8 cellular contexts compared by ENCODE assay signal in genomic region chr1:211676106-211676583, GRCh38. TPM values are rescaled to one million over a fixed set of nuclear protein-coding genes. Genes with fewer than 3 reads are reported as not detected.
A peak's percentile ranks its signal among the peaks of the same experiment; 100 is the strongest.
DNase-seq lines count a peak whose midpoint lies in the region; ATAC-seq, FAIRE-seq and TF ChIP-seq lines count a peak whose summit lies in the region.

No MANE protein-coding gene starts in this region.

- H3K4me1 ChIP-seq in CD8-positive, alpha-beta memory T cell (ENCODE audit: insufficient read depth, low read length), result peaks cover 11% of the 10 kb centered on the region
- H3K4me1 ChIP-seq in PC-3 (ENCODE audit: insufficient read depth, low read length) (peaks cover 27% of the 10 kb centered on the region), esophagus (ENCODE audit: control insufficient read depth in 2 of 2, insufficient read depth in 2 of 2, low read length in 1 of 2) (peaks cover 2 to 3% of the 10 kb centered on the region in 2 donors), parathyroid adenoma (no peaks in the 10 kb centered on the region)

- no peak for FAIRE-seq in RCC 7860 (lab: Jason Lieb, UNC)

- H3K9me3 ChIP-seq in CD8-positive, alpha-beta memory T cell (ENCODE audit: low read length), result no peaks in the 10 kb centered on the region
- H3K9me3 ChIP-seq in PC-3 (ENCODE audit: low read length), result no peaks in the 10 kb centered on the region
- no peaks in the 10 kb centered on the region for H3K9me3 ChIP-seq in esophagus (ENCODE audit: control insufficient read depth in 2 of 2, insufficient read depth in 1 of 2, low read depth in 1 of 2, low read length in 1 of 2)
- no peaks in the 10 kb centered on the region for H3K9me3 ChIP-seq in parathyroid adenoma (ENCODE audit: control insufficient read depth, low read length)

- H3K4me2 ChIP-seq in PC-3 (ENCODE audit: low read length) (peak overlapping the region; percentile 86), parathyroid adenoma (ENCODE audit: low read length) (peak overlapping the region; percentile 91)

- H3K79me2 ChIP-seq in PC-3 (ENCODE audit: low read length) (peaks cover 37% of the 10 kb centered on the region), parathyroid adenoma (no peaks in the 10 kb centered on the region)

- peaks cover 0 to 4% (median 0%) of the 10 kb centered on the region in 3 donors for H3K36me3 Mint-ChIP-seq in CD8-positive, alpha-beta memory T cell

- peak overlapping the region in 6 of 8 donors; percentile 8 to 88 (median 80) for H3K27ac Mint-ChIP-seq in CD8-positive, alpha-beta memory T cell

- ATAC-seq in PC-3 (no peak), GM18498 (IDR thresholded peaks at IDR 0.05; ENCODE audit: unreplicated experiment) (no peak), HG03135 (IDR thresholded peaks at IDR 0.05; ENCODE audit: unreplicated experiment) (no peak)

- intact Hi-C loops in PC-3 (cut with micrococcal nuclease), result no loop called here

- BruUV-seq in PC-3 (replicated peaks; lab: Mats Ljungman, UMichigan), result no TSS peak

- H3K4me3 Mint-ChIP-seq in CD8-positive, alpha-beta memory T cell, result peak overlapping the region; percentile 86 to 98 (median 92)

- DNase-seq in CD8-positive, alpha-beta memory T cell, result no peak
- DNase-seq in PC-3 (no peak), RCC 7860 (ENCODE audit: low spot score) (no peak), NCI-H146 (lab: John Stamatoyannopoulos, UW) (no peak)

- no peaks in the 10 kb centered on the region for H3K27me3 Mint-ChIP-seq in CD8-positive, alpha-beta memory T cell

- no peak overlapping the region for H3K27ac ChIP-seq in CD8-positive, alpha-beta memory T cell (ENCODE audit: low read depth, low read length)
- H3K27ac ChIP-seq in PC-3 (ENCODE audit: low read length), result no peak overlapping the region
- peak overlapping the region in 1 of 2 donors; percentile 67 for H3K27ac ChIP-seq in esophagus (ENCODE audit: low read depth in 2 of 2, low read length in 1 of 2)
- no peak overlapping the region for H3K27ac ChIP-seq in parathyroid adenoma

- no peaks in the 10 kb centered on the region for H3K27me3 ChIP-seq in CD8-positive, alpha-beta memory T cell (ENCODE audit: insufficient read depth, low read length, poor library complexity, severe bottlenecking)
- no peaks in the 10 kb centered on the region for H3K27me3 ChIP-seq in PC-3 (ENCODE audit: low read length)
- no peaks in the 10 kb centered on the region for H3K27me3 ChIP-seq in esophagus (ENCODE audit: control insufficient read depth in 1 of 2, insufficient read depth in 2 of 2, low read length in 2 of 2)
- H3K27me3 ChIP-seq in parathyroid adenoma (ENCODE audit: control insufficient read depth, insufficient read depth, low read length), result no peaks in the 10 kb centered on the region

- POLR2A ChIA-PET in CD8-positive, alpha-beta memory T cell (lab: Charles Lee), result interaction anchor here (0.6 kb wide), 1 partner anchor 97 kb away, joined by 4 read pairs; the partner anchor contains the start of gene SLC30A1
- POLR2A ChIA-PET in PC-3 (lab: Charles Lee; ENCODE audit: unreplicated experiment), result no interaction called here

- WGBS in esophagus, 2 donors, result 36 to 38% methylated on average over 17 to 19 of the region's 19 CpGs

- H3K9me2 ChIP-seq in PC-3 (replicated peaks; ENCODE audit: low read length), result no peaks in the 10 kb centered on the region

- no peak for TF ChIP-seq CTCF in PC-3 (conservative IDR thresholded peaks at IDR 0.05; ENCODE audit: low read depth, low read length)
- TF ChIP-seq CTCF in parathyroid adenoma (IDR thresholded peaks at IDR 0.05), result no peak

- peaks cover 23 to 29% (median 26%) of the 10 kb centered on the region in 3 donors for H3K4me1 Mint-ChIP-seq in CD8-positive, alpha-beta memory T cell

- no peaks in the 10 kb centered on the region for H3K9me3 Mint-ChIP-seq in CD8-positive, alpha-beta memory T cell

- H4K20me1 ChIP-seq in PC-3 (ENCODE audit: low read length), result 0 out of 2 replicates have a peak, but pooled peaks cover 3% of the 10 kb centered on the region

- H2AFZ ChIP-seq in PC-3 (ENCODE audit: low read length), result peak overlapping the region; percentile 93
- peak overlapping the region; percentile 77 for H2AFZ ChIP-seq in parathyroid adenoma

- no peaks in the 10 kb centered on the region for H3F3A ChIP-seq in PC-3 (ENCODE audit: low read length, unreplicated experiment)

- H3K9ac ChIP-seq in PC-3 (ENCODE audit: low read length), result peak overlapping the region; percentile 26; the same call in 1 of the 2 replicates
- no peak overlapping the region for H3K9ac ChIP-seq in parathyroid adenoma

- no peaks in the 10 kb centered on the region for H3K36me3 ChIP-seq in CD8-positive, alpha-beta memory T cell (ENCODE audit: insufficient read depth, low read length)
- H3K36me3 ChIP-seq in PC-3 (ENCODE audit: low read depth, low read length) (peaks cover 11% of the 10 kb centered on the region), esophagus (ENCODE audit: control insufficient read depth in 2 of 2, insufficient read depth in 2 of 2, low read length in 1 of 2) (no peaks in the 10 kb centered on the region), parathyroid adenoma (ENCODE audit: control insufficient read depth, insufficient read depth, low read length) (no peaks in the 10 kb centered on the region)

- CTCF ChIA-PET in CD8-positive, alpha-beta memory T cell (lab: Charles Lee), result interaction anchor here (0.9 to 3.4 kb wide), 7 partner anchors 9 to 780 kb away, joined by 3 to 13 read pairs (median 7); partner anchors contain the start of genes DTL and INTS7
- CTCF ChIA-PET in PC-3 (lab: Charles Lee), result no interaction called here

- no peak overlapping the region for H3K4me3 ChIP-seq in CD8-positive, alpha-beta memory T cell (ENCODE audit: low read length)
- H3K4me3 ChIP-seq in PC-3 (ENCODE audit: low read length) (peak overlapping the region; percentile 81), esophagus (ENCODE audit: low read depth in 1 of 2, low read length in 2 of 2) (peak overlapping the region; percentile 73 to 87), parathyroid adenoma (ENCODE audit: low read depth, low read length) (peak overlapping the region; percentile 55)

RNA-seq across cellular contexts. Expression of gene NEK2, which starts 0.7 kb away (rescaled TPM):
- 10 to 100 TPM; 14.1 to 14.8 TPM for total RNA-seq in CD8-positive, alpha-beta memory T cell
- 0.51 TPM for polyA plus RNA-seq in CD8-positive, alpha-beta memory T cell
- 42.7 and 47.5 TPM in 2 replicates for total RNA-seq in PC-3 (2014; rRNA removed)
- 1 to 10 TPM; 4.7 to 6.7 TPM for polyA plus RNA-seq in esophagus
